In genomic region chr9:127035948-127036347, GRCh38 we compare ENCODE assay signal across 12 cellular contexts.
A peak's percentile ranks its signal among the peaks of the same experiment; 100 is the strongest.
DNase-seq lines count a peak whose midpoint lies in the region; ATAC-seq lines count a peak whose summit lies in the region.
"Had no signal": no experiment of that assay in that cellular context is flagged by ENCODE, and none has a peak within 500 bp of the region (broad histone marks: within the 10 kb centered on the region; RNA-seq: fewer than 3 reads in every experiment).

No MANE protein-coding gene starts in this region.

- peak overlapping the region; percentile 27 for H3K4me3 ChIP-seq in adipocyte (ENCODE audit: low read length)

- no peaks in the 10 kb centered on the region for H3K36me3 ChIP-seq in adipocyte (ENCODE audit: control insufficient read depth, insufficient read depth, low read length, severe bottlenecking)

- peak overlapping the region; percentile 80 for H3K27ac ChIP-seq in substantia nigra (ENCODE audit: low read depth, low read length, poor library complexity, severe bottlenecking)
- H3K27ac ChIP-seq: C4-2B had no signal

- peaks cover 34% of the 10 kb centered on the region for H3K4me1 ChIP-seq in adipocyte (ENCODE audit: control insufficient read depth, insufficient read depth, low read length)

- H3K9me3 ChIP-seq in adipocyte (ENCODE audit: control insufficient read depth, low read length): no peaks in the 10 kb centered on the region

- DNase-seq in adipocyte (ENCODE audit: low read depth) (peak; percentile 35), fibroblast of peridontal ligament (ENCODE audit: extremely low read depth) (peak; percentile 80), midbrain (lab: John Stamatoyannopoulos, UW) (peak; percentile 61), substantia nigra (lab: John Stamatoyannopoulos, UW) (peak in 32 of 49 donors; percentile 14 to 92 (median 48)), HK-2 (ENCODE audit: unreplicated experiment) (no peak), NCI-H510A treated with DMSO at 0.1 percent for 48 hours (lab: John Stamatoyannopoulos, UW) (no peak)
- no peak for DNase-seq in stimulated activated CD4-positive, alpha-beta T cell treated with anti-CD3 and anti-CD28 coated beads, Interleukin-2, amount 100 ng/mL, for 48 hours
- DNase-seq: NCI-H226, SIG-M5 had no signal

- ATAC-seq in HG03432 (IDR thresholded peaks at IDR 0.05; ENCODE audit: unreplicated experiment): no peak
- ATAC-seq: HCT116 had no signal

- peak overlapping the region; percentile 54 for H3K9ac ChIP-seq in adipocyte (ENCODE audit: low read length)

- H3K27me3 ChIP-seq in adipocyte (replicated peaks; ENCODE audit: control insufficient read depth, insufficient read depth, low read length): no peaks in the 10 kb centered on the region

Comparison
In these comparisons a context has a peak if more than half of its experiments do, and no peak if none do; other contexts are left out.
1. DNase-seq: peak in adipocyte (single experiment), fibroblast of peridontal ligament (single experiment), midbrain (single experiment) and substantia nigra (32 of 49); none in HK-2 (single experiment), stimulated activated CD4-positive, alpha-beta T cell treated with anti-CD3 and anti-CD28 coated beads, Interleukin-2, amount 100 ng/mL, for 48 hours (0 of 2) and NCI-H510A treated with DMSO at 0.1 percent for 48 hours (single experiment).